ENCODE assay signal across 1 cellular context in genomic region chr6:157613011-157613522, GRCh38.
TF ChIP-seq lines count a peak whose summit lies in the region.

No MANE protein-coding gene starts in this region.

TF ChIP-seq in SK-N-SH, 30 proteins besides CTCF, POLR2A, EP300 and RAD21 (continued from another document):
- TF ChIP-seq FOSL2 (IDR thresholded peaks at IDR 0.05; ENCODE audit: borderline replicate concordance, low read depth) (peak; percentile 42; the same call in 1 of the 2 replicates), USF1 (IDR thresholded peaks at IDR 0.05; ENCODE audit: borderline replicate concordance, low read depth) (0 out of 2 replicates have a peak, but pooled peaks have one; percentile 4)
